In genomic region chr2:236047176-236047575, GRCh38 we compare ENCODE assay signal across 19 cellular contexts.
"Had no signal": no experiment of that assay in that cellular context is flagged by ENCODE, and none has a peak within 500 bp of the region (broad histone marks: within the 10 kb centered on the region; RNA-seq: fewer than 3 reads in every experiment).

No MANE protein-coding gene starts in this region.

- H3K27me3 ChIP-seq: Peyer's patch, SJSA1 had no signal

- H3K4me1 ChIP-seq: Peyer's patch, SJSA1 had no signal

- H3K4me3 ChIP-seq: Peyer's patch, SJSA1, SK-N-MC had no signal

- ATAC-seq: Right ventricle myocardium inferior had no signal

- H3K27ac ChIP-seq: Peyer's patch, SJSA1, SK-N-MC had no signal

- H3K9me3 ChIP-seq: Peyer's patch, SJSA1 had no signal

- DNase-seq: KBM-7, MV-4-11, NCI-H1048, NCI-H1105, NCI-H1417, NCI-H1436 treated with DMSO at 0.1 percent for 48 hours, NCI-H1694, NCI-H187 treated with DMSO at 0.1 percent for 48 hours, NCI-H2171 treated with DMSO at 0.1 percent for 48 hours, NCI-H2227 treated with DMSO at 0.1 percent for 48 hours, NCI-H446, NCI-H510A, NCI-H524 treated with DMSO at 0.1 percent for 48 hours, NCI-H774, SHP77 treated with DMSO at 0.1 percent for 48 hours had no signal
